Comparison of ENCODE assay signal across 12 cellular contexts in the genomic region with DNA sequence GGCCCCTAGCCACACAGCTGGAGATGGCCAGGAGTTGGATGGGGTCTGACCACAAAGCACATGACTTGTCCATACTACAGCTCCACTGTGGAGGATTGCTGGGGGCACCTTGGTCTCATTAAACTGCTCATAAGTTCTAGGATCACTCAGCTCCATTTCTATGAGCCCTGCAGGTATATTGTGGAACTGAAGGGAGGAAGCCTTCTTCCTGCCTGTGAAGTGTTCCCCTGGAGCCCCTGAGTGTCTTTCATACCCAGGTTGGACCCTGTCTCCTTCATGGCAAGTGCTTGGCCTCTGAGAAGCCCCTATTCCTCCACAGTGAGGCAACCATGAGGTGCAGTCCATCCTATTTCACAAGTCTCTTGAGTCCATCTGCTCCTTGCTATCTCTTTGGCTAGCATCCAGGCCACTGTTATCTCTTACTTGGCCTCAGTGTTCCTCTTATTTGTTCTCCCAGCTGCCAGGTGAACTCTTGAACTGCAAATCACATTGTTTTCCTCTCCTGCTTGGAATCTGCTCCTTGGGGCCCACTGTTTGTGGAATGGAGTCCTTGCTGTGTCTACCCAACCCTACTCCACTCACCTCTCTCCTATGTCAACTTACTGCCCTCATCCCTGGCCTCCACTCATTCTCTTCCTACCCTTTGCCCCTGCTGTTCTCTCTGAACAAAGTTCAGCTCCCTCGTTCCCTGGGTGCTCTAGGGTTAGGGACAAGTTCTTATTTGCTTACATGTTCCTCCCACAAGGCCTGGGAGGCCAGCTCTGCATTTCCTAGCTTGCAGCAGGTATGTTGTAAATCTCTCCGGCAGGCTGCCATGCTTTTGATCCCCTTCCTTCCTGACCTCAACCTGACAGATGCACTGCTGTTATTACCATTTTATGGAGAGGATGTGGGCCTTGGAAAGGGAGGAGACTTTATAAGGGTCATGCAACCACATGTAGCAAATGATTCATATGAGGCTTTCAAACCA. TPM values are rescaled to one million over a fixed set of nuclear protein-coding genes. Genes with fewer than 3 reads are reported as not detected.
DNase-seq lines count a peak whose midpoint lies in the region; ATAC-seq, FAIRE-seq and TF ChIP-seq lines count a peak whose summit lies in the region.
"Had no signal": no experiment of that assay in that cellular context is flagged by ENCODE, and none has a peak within 500 bp of the region (broad histone marks: within the 10 kb centered on the region; RNA-seq: fewer than 3 reads in every experiment).

No MANE protein-coding gene starts in this region.

- no peaks in the 10 kb centered on the region for H3K27me3 Mint-ChIP-seq in stimulated activated naive CD8-positive, alpha-beta T cell treated with anti-CD3 and anti-CD28 coated beads, Interleukin-15, amount 100 ng/mL, for 72 hours

- DNase-seq in DMS 273 (lab: John Stamatoyannopoulos, UW; ENCODE audit: unreplicated experiment) (peak; percentile 83), NCI-H82 (lab: John Stamatoyannopoulos, UW) (peak; percentile 49), fibroblast of pulmonary artery (ENCODE audit: low read depth) (peak; percentile 31), pancreas (peak in 3 of 6 donors; percentile 47 to 73 (median 63)), midbrain (lab: John Stamatoyannopoulos, UW) (no peak), NCI-H345 (lab: John Stamatoyannopoulos, UW) (no peak), urothelium cell line (ENCODE audit: low spot score) (no peak)
- DNase-seq in stimulated activated naive CD8-positive, alpha-beta T cell treated with anti-CD3 and anti-CD28 coated beads, Interleukin-15, amount 100 ng/mL, for 72 hours = no peak
- DNase-seq: activated gamma-delta T cell treated with Interleukin-2 at 50 U/mL for 16 hours, Calu3, foreskin melanocyte, NCI-H1694 had no signal

- peaks cover 25 to 33% (median 30%) of the 10 kb centered on the region in 3 donors for H3K4me1 ChIP-seq in pancreas

- no peaks in the 10 kb centered on the region for H3K9me3 ChIP-seq in pancreas

- H3K27me3 ChIP-seq in pancreas = no peaks in the 10 kb centered on the region

- no peak overlapping the region for H3K4me3 Mint-ChIP-seq in stimulated activated naive CD8-positive, alpha-beta T cell treated with anti-CD3 and anti-CD28 coated beads, Interleukin-15, amount 100 ng/mL, for 72 hours

- ATAC-seq in pancreas = peak; percentile 4 to 57 (median 29)
- no peak for ATAC-seq in stimulated activated naive CD8-positive, alpha-beta T cell treated with anti-CD3 and anti-CD28 coated beads, Interleukin-15, amount 100 ng/mL, for 72 hours

- H3K27ac Mint-ChIP-seq in stimulated activated naive CD8-positive, alpha-beta T cell treated with anti-CD3 and anti-CD28 coated beads, Interleukin-15, amount 100 ng/mL, for 72 hours = peak overlapping the region in 1 of 2 donors; percentile 55

- no peaks in the 10 kb centered on the region for H3K9me3 Mint-ChIP-seq in stimulated activated naive CD8-positive, alpha-beta T cell treated with anti-CD3 and anti-CD28 coated beads, Interleukin-15, amount 100 ng/mL, for 72 hours

- no peak for FAIRE-seq in pancreas (lab: Jason Lieb, UNC)
- FAIRE-seq in urothelium cell line (lab: Jason Lieb, UNC) = no peak

- intact Hi-C loops in pancreas (cut with DNase I) = no loop called here

- peaks cover 27% of the 10 kb centered on the region for H3K4me1 Mint-ChIP-seq in stimulated activated naive CD8-positive, alpha-beta T cell treated with anti-CD3 and anti-CD28 coated beads, Interleukin-15, amount 100 ng/mL, for 72 hours

- no peaks in the 10 kb centered on the region for H3K36me3 ChIP-seq in pancreas

- H3K4me3 ChIP-seq in fibroblast of pulmonary artery (replicated peaks; ENCODE audit: low read depth, low read length) (no peak overlapping the region), pancreas (peak overlapping the region in 1 of 4 donors; percentile 32)

- WGBS in pancreas, 2 donors = 23 to 24% methylated on average over 2 of the region's 2 CpGs

- TF ChIP-seq CTCF in fibroblast of pulmonary artery (IDR thresholded peaks at IDR 0.05; ENCODE audit: low read length, missing control alignments) = no peak
- TF ChIP-seq CTCF in pancreas (IDR thresholded peaks at IDR 0.05) = no peak

- peak overlapping the region; percentile 59 to 79 (median 69) for H3K27ac ChIP-seq in pancreas

RNA-seq across cellular contexts. Expression of a gene that starts 1.2 kb away (rescaled TPM):
- total RNA-seq in pancreas = 10 to 100 TPM in 1 of 6 donors, 1 to 10 TPM in 5; 1.3 to 13.3 (median 7.1) TPM
- 10 to 100 TPM in 1 of 2 donors, 1 to 10 TPM in 1; 7.9 to 11.3 TPM for polyA plus RNA-seq in pancreas

RNA-seq across cellular contexts. Expression of a gene that starts 41.4 kb away (rescaled TPM):
- total RNA-seq in pancreas = 1 to 10 TPM; 1.7 to 8.0 (median 5.2) TPM
- polyA plus RNA-seq in pancreas = 10 to 100 TPM in 1 of 2 donors, 1 to 10 TPM in 1; 6.9 to 21.0 TPM
- total RNA-seq: Calu3 had no signal

RNA-seq across cellular contexts. Expression of a gene that starts 43.9 kb away (rescaled TPM):
- total RNA-seq in pancreas = 1 to 10 TPM; 2.2 to 6.0 (median 3.5) TPM
- polyA plus RNA-seq in pancreas = 10 to 100 TPM in 1 of 2 donors, 1 to 10 TPM in 1; 4.8 to 13.8 TPM

Comparison
In these comparisons a context has a peak if more than half of its experiments do, and no peak if none do; other contexts are left out.
1. DNase-seq: peak in DMS 273 (single experiment), NCI-H82 (single experiment) and fibroblast of pulmonary artery (single experiment); none in stimulated activated naive CD8-positive, alpha-beta T cell treated with anti-CD3 and anti-CD28 coated beads, Interleukin-15, amount 100 ng/mL, for 72 hours (0 of 2), midbrain (single experiment), NCI-H345 (single experiment) and urothelium cell line (single experiment).